In genomic region chr22:42967933-42968332, GRCh38 we compare ENCODE assay signal across 12 cellular contexts. TPM values are rescaled to one million over a fixed set of nuclear protein-coding genes. Genes with fewer than 3 reads are reported as not detected.
DNase-seq lines count a peak whose midpoint lies in the region; ATAC-seq and TF ChIP-seq lines count a peak whose summit lies in the region.
"Had no signal": no experiment of that assay in that cellular context is flagged by ENCODE, and none has a peak within 500 bp of the region (broad histone marks: within the 10 kb centered on the region; RNA-seq: fewer than 3 reads in every experiment).

No MANE protein-coding gene starts in this region.

- peaks cover 21 to 46% of the 10 kb centered on the region in 2 donors for H3K4me1 Mint-ChIP-seq in natural killer cell
- peaks cover 26 to 32% of the 10 kb centered on the region in 2 donors for H3K4me1 Mint-ChIP-seq in natural killer cell treated with Interleukin-12 subunit alpha and Interleukin-12 subunit beta and Interleukin-15 and Interleukin-18, amount 100 ng/mL, for 72 hours (ENCODE audit: low read depth in 2 of 2)
- peaks cover 17% of the 10 kb centered on the region for H3K4me1 Mint-ChIP-seq in glutamatergic neuron (ENCODE audit: low read depth, unreplicated experiment)

- H3K4me3 Mint-ChIP-seq in natural killer cell, result no peak overlapping the region
- no peak overlapping the region for H3K4me3 Mint-ChIP-seq in natural killer cell treated with Interleukin-12 subunit alpha and Interleukin-12 subunit beta and Interleukin-15 and Interleukin-18, amount 100 ng/mL, for 72 hours
- no peak overlapping the region for H3K4me3 Mint-ChIP-seq in glutamatergic neuron (ENCODE audit: unreplicated experiment)

- H3K27me3 Mint-ChIP-seq in natural killer cell (ENCODE audit: low read depth in 2 of 2) (no peaks in the 10 kb centered on the region), glutamatergic neuron (ENCODE audit: unreplicated experiment) (no peaks in the 10 kb centered on the region)
- no peaks in the 10 kb centered on the region for H3K27me3 Mint-ChIP-seq in natural killer cell treated with Interleukin-12 subunit alpha and Interleukin-12 subunit beta and Interleukin-15 and Interleukin-18, amount 100 ng/mL, for 72 hours
- H3K27me3 Mint-ChIP-seq: naive thymus-derived CD8-positive, alpha-beta T cell had no signal

- H3K36me3 ChIP-seq in lower lobe of right lung, result no peaks in the 10 kb centered on the region
- H3K36me3 ChIP-seq in HAP-1 (replicated peaks), result no peaks in the 10 kb centered on the region

- H3K4me3 ChIP-seq in cardiac fibroblast (replicated peaks in 1 of 2; ENCODE audit: low read depth in 2 of 2, low read length in 2 of 2) (no peak overlapping the region), lower lobe of right lung (no peak overlapping the region), HAP-1 (no peak overlapping the region)

- H3K9me3 ChIP-seq in lower lobe of right lung (no peaks in the 10 kb centered on the region), HAP-1 (no peaks in the 10 kb centered on the region)

- TF ChIP-seq CTCF in natural killer cell (IDR thresholded peaks at IDR 0.05), result no peak
- peak; percentile 43 for TF ChIP-seq CTCF in cardiac fibroblast (IDR thresholded peaks at IDR 0.05; ENCODE audit: low read depth, low read length)
- TF ChIP-seq CTCF in lower lobe of right lung (IDR thresholded peaks at IDR 0.05), result peak; percentile 40
- TF ChIP-seq CTCF in glutamatergic neuron (IDR thresholded peaks at IDR 0.05; ENCODE audit: partially characterized antibody, unreplicated experiment), result no peak

- H3K27me3 ChIP-seq in lower lobe of right lung (ENCODE audit: low read depth) (no peaks in the 10 kb centered on the region), HAP-1 (ENCODE audit: low read depth) (no peaks in the 10 kb centered on the region)

- intact Hi-C loops in natural killer cell (cut with micrococcal nuclease) (no loop called here), lower lobe of right lung (cut with DNase I) (no loop called here)

- ATAC-seq in natural killer cell (peak; percentile 52 to 83 (median 72)), lower lobe of right lung (peak; percentile 39 to 81)
- no peak for ATAC-seq in natural killer cell treated with Interleukin-12 subunit alpha and Interleukin-12 subunit beta and Interleukin-15 and Interleukin-18, amount 100 ng/mL, for 72 hours
- ATAC-seq: naive thymus-derived CD8-positive, alpha-beta T cell had no signal

- H3K4me1 ChIP-seq in lower lobe of right lung (peaks cover 37% of the 10 kb centered on the region), HAP-1 (no peaks in the 10 kb centered on the region; the same call in 1 of the 2 replicates)

- no peak overlapping the region for H3K27ac ChIP-seq in lower lobe of right lung

- in situ Hi-C loops in HAP-1 (cut with MboI; ENCODE audit: low sequenced_read_pairs), result no loop called here

- H3K9me3 Mint-ChIP-seq in natural killer cell (no peaks in the 10 kb centered on the region), glutamatergic neuron (ENCODE audit: unreplicated experiment) (peaks cover 12% of the 10 kb centered on the region)
- no peaks in the 10 kb centered on the region for H3K9me3 Mint-ChIP-seq in natural killer cell treated with Interleukin-12 subunit alpha and Interleukin-12 subunit beta and Interleukin-15 and Interleukin-18, amount 100 ng/mL, for 72 hours

- DNase-seq in natural killer cell (no peak), cardiac fibroblast (ENCODE audit: low read depth in 2 of 2) (peak in 1 of 2 donors; percentile 47), lower lobe of right lung (peak; percentile 86), COLO668 (lab: John Stamatoyannopoulos, UW; ENCODE audit: unreplicated experiment) (no peak), NCI-H345 (lab: John Stamatoyannopoulos, UW) (no peak), glutamatergic neuron (no peak), HAP-1 (ENCODE audit: low spot score in 2 of 2) (no peak)
- DNase-seq in natural killer cell treated with Interleukin-12 subunit alpha and Interleukin-12 subunit beta and Interleukin-15 and Interleukin-18, amount 100 ng/mL, for 72 hours (ENCODE audit: low spot score), result no peak
- DNase-seq: ACHN; activated CD8-positive, alpha-beta memory T cell treated with anti-CD3 and anti-CD28 coated beads, Interleukin-2, amount 50 U/mL, for 4 hours; NCI-H2029 had no signal

- H3K27ac Mint-ChIP-seq in natural killer cell (no peak overlapping the region), glutamatergic neuron (ENCODE audit: unreplicated experiment) (no peak overlapping the region)
- H3K27ac Mint-ChIP-seq in natural killer cell treated with Interleukin-12 subunit alpha and Interleukin-12 subunit beta and Interleukin-15 and Interleukin-18, amount 100 ng/mL, for 72 hours, result peak overlapping the region in 1 of 2 donors; percentile 37

- H3K36me3 Mint-ChIP-seq in natural killer cell, result no peaks in the 10 kb centered on the region
- H3K36me3 Mint-ChIP-seq in natural killer cell treated with Interleukin-12 subunit alpha and Interleukin-12 subunit beta and Interleukin-15 and Interleukin-18, amount 100 ng/mL, for 72 hours, result no peaks in the 10 kb centered on the region
- H3K36me3 Mint-ChIP-seq in glutamatergic neuron (ENCODE audit: unreplicated experiment), result peaks cover 22% of the 10 kb centered on the region

RNA-seq across cellular contexts. Expression of gene PACSIN2, which starts 47.0 kb away (rescaled TPM):
- total RNA-seq in natural killer cell, result 10 to 100 TPM; 37.1 to 48.5 (median 47.6) TPM
- 10 to 100 TPM; 34.5 to 64.0 TPM for total RNA-seq in natural killer cell treated with Interleukin-12 subunit alpha and Interleukin-12 subunit beta and Interleukin-15 and Interleukin-18, amount 100 ng/mL, for 72 hours
- total RNA-seq in lower lobe of right lung, result 104 TPM
- 47.3 TPM for total RNA-seq in glutamatergic neuron (ENCODE audit: unreplicated experiment)

Comparison
In these comparisons a context has a peak if more than half of its experiments do, and no peak if none do; other contexts are left out.
1. ATAC-seq: peak in natural killer cell (3 of 3) and lower lobe of right lung (2 of 2); none in natural killer cell treated with Interleukin-12 subunit alpha and Interleukin-12 subunit beta and Interleukin-15 and Interleukin-18, amount 100 ng/mL, for 72 hours (0 of 2).
2. CTCF ChIP-seq: peak in cardiac fibroblast (single experiment) and lower lobe of right lung (single experiment); none in natural killer cell (single experiment) and glutamatergic neuron (single experiment).